17 cellular contexts compared by ENCODE assay signal in the genomic region with DNA sequence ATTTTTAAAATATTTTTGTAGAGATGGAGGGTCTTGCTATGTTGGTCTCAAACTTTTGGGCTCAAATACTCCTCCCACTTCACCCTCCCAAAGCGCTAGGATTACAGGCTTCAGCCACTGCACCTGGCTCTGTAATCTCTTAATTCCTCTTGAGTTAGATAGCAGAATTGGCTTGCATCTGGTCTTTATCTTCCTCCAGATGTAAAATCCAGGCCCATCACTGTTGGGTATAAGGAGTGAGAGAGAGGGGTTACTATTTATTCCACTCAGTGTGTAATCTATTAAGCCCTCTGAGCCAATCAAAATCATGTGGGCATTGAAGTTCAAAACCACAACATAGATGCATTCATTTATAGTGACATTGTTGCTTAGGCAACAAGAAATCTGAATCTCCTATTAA. TPM values are rescaled to one million over a fixed set of nuclear protein-coding genes. Genes with fewer than 3 reads are reported as not detected.
DNase-seq lines count a peak whose midpoint lies in the region; ATAC-seq and TF ChIP-seq lines count a peak whose summit lies in the region.
"Had no signal": no experiment of that assay in that cellular context is flagged by ENCODE, and none has a peak within 500 bp of the region (broad histone marks: within the 10 kb centered on the region; RNA-seq: fewer than 3 reads in every experiment).

No MANE protein-coding gene starts in this region.

- H3K4me3 ChIP-seq in retinal pigment epithelial cell (ENCODE audit: low read length) (no peak overlapping the region), esophagus squamous epithelium (no peak overlapping the region)
- H3K4me3 ChIP-seq: GM23338 had no signal

- 77 to 92% methylated on average over 1 of the region's 1 CpG for WGBS in esophagus squamous epithelium, 2 donors

- H3K36me3 ChIP-seq in esophagus squamous epithelium = no peaks in the 10 kb centered on the region

- intact Hi-C loops in esophagus squamous epithelium (cut with DNase I) = no loop called here

- H3K36me3 Mint-ChIP-seq in activated naive CD4-positive, alpha-beta T cell treated with anti-CD3 and anti-CD28 coated beads, Interleukin-2, amount 50 U/mL, for 72 hours = no peaks in the 10 kb centered on the region

- no peaks in the 10 kb centered on the region for H3K4me1 ChIP-seq in esophagus squamous epithelium

- H3K9me3 ChIP-seq in esophagus squamous epithelium = no peaks in the 10 kb centered on the region
- H3K9me3 ChIP-seq: Caco-2 had no signal

- peak overlapping the region; percentile 31 for H3K27ac ChIP-seq in cingulate gyrus (ENCODE audit: low read depth, low read length)
- H3K27ac ChIP-seq in esophagus squamous epithelium = no peak overlapping the region
- H3K27ac ChIP-seq: C4-2B had no signal

- no peak for TF ChIP-seq POLR2A in esophagus squamous epithelium (IDR thresholded peaks at IDR 0.05)

- no peak overlapping the region for H3K27ac Mint-ChIP-seq in activated naive CD4-positive, alpha-beta T cell treated with anti-CD3 and anti-CD28 coated beads, Interleukin-2, amount 50 U/mL, for 72 hours
- H3K27ac Mint-ChIP-seq: CD4-positive, alpha-beta T cell; GM23338 had no signal

- no peak for TF ChIP-seq CTCF in retinal pigment epithelial cell (conservative IDR thresholded peaks at IDR 0.05; ENCODE audit: low read depth, low read length)
- no peak for TF ChIP-seq CTCF in esophagus squamous epithelium (IDR thresholded peaks at IDR 0.05)

- H3K27me3 ChIP-seq in esophagus squamous epithelium = no peaks in the 10 kb centered on the region

- DNase-seq in NCI-H524 (lab: John Stamatoyannopoulos, UW) = peak; percentile 64 to 85
- peak; percentile 40 for DNase-seq in SK-N-DZ (ENCODE audit: low spot score)
- DNase-seq in retinal pigment epithelial cell (ENCODE audit: low read depth) = peak; percentile 32
- DNase-seq in activated naive CD4-positive, alpha-beta T cell treated with anti-CD3 and anti-CD28 coated beads, Interleukin-2, amount 50 U/mL, for 72 hours (ENCODE audit: low spot score in 2 of 2) = no peak
- DNase-seq in esophagus squamous epithelium (lab: John Stamatoyannopoulos, UW) = no peak
- no peak for DNase-seq in stimulated activated naive CD4-positive, alpha-beta T cell (lab: John Stamatoyannopoulos, UW)
- DNase-seq: ACHN; Caco-2; CD4-positive, alpha-beta T cell; DMS79; GDM1; HCEC 1CT; IMR-90 had no signal

- no peak for ATAC-seq in HG03095 (IDR thresholded peaks at IDR 0.05; ENCODE audit: unreplicated experiment)
- no peak for ATAC-seq in activated naive CD4-positive, alpha-beta T cell treated with anti-CD3 and anti-CD28 coated beads, Interleukin-2, amount 50 U/mL, for 72 hours
- ATAC-seq: GM23338 had no signal

- H3K9me3 Mint-ChIP-seq in activated naive CD4-positive, alpha-beta T cell treated with anti-CD3 and anti-CD28 coated beads, Interleukin-2, amount 50 U/mL, for 72 hours = no peaks in the 10 kb centered on the region
- H3K9me3 Mint-ChIP-seq: CD4-positive, alpha-beta T cell; GM23338 had no signal

RNA-seq across cellular contexts. Expression of gene ANK2, which starts 33.9 kb away (rescaled TPM):
- polyA plus RNA-seq in SK-N-DZ (2014; cell fraction: cytosol; rRNA removed) = 21.1 and 22.5 TPM in 2 replicates
- polyA plus RNA-seq in SK-N-DZ (2014; cell fraction: nucleus; rRNA removed) = 23.0 and 31.6 TPM in 2 replicates
- 1 to 10 TPM; 1.0 to 5.4 TPM for total RNA-seq in activated naive CD4-positive, alpha-beta T cell treated with anti-CD3 and anti-CD28 coated beads, Interleukin-2, amount 50 U/mL, for 72 hours
- total RNA-seq in esophagus squamous epithelium = 10 to 100 TPM in 2 of 4 donors, 1 to 10 TPM in 2; 1.4 to 20.8 (median 9.6) TPM

Comparison
In these comparisons a context has a peak if more than half of its experiments do, and no peak if none do; other contexts are left out.
1. DNase-seq: peak in NCI-H524 (2 of 2), SK-N-DZ (single experiment) and retinal pigment epithelial cell (single experiment); none in activated naive CD4-positive, alpha-beta T cell treated with anti-CD3 and anti-CD28 coated beads, Interleukin-2, amount 50 U/mL, for 72 hours (0 of 2), esophagus squamous epithelium (single experiment) and stimulated activated naive CD4-positive, alpha-beta T cell (0 of 6).